In genomic region chr16:5098221-5099159, GRCh38 we compare ENCODE assay signal across 8 cellular contexts. TPM values are rescaled to one million over a fixed set of nuclear protein-coding genes. Genes with fewer than 3 reads are reported as not detected.
A peak's percentile ranks its signal among the peaks of the same experiment; 100 is the strongest.
DNase-seq lines count a peak whose midpoint lies in the region; ATAC-seq, FAIRE-seq and TF ChIP-seq lines count a peak whose summit lies in the region.
"Not testable (repeated sequence)": the region's sequence is repeated elsewhere in the genome, so short reads cannot be mapped to it uniquely, and the experiment has no call there.

No MANE protein-coding gene starts in this region.

- DNase-seq in NCI-H2227 treated with DMSO at 0.1 percent for 48 hours (lab: John Stamatoyannopoulos, UW) (peak; percentile 38), cardiac fibroblast (ENCODE audit: low read depth in 2 of 2) (peak; percentile 69 to 83), iPS DF 4.7 (ENCODE audit: extremely low read depth, low spot score) (peak; percentile 41), posterior vena cava (ENCODE audit: low spot score) (peak; percentile 94), substantia nigra (lab: John Stamatoyannopoulos, UW) (peak in 41 of 49 donors; percentile 8 to 80 (median 36))
- DNase-seq in activated CD4-positive, alpha-beta T cell treated with anti-CD3 and anti-CD28 coated beads for 48 hours: peak; percentile 77

- peak; percentile 98 for FAIRE-seq in G401.6 (lab: Jason Lieb, UNC)

- H3K4me3 ChIP-seq in cardiac fibroblast (replicated peaks in 1 of 2; ENCODE audit: low read depth in 2 of 2, low read length in 2 of 2): peak overlapping the region; percentile 53 to 55

- peak overlapping the region; percentile 61 for H3K27ac ChIP-seq in substantia nigra (ENCODE audit: low read depth, low read length, poor library complexity, severe bottlenecking)

- ATAC-seq in HG03066 (IDR thresholded peaks at IDR 0.05; ENCODE audit: low read depth, unreplicated experiment): peak; percentile 68

- not testable (repeated sequence) for TF ChIP-seq CTCF in cardiac fibroblast (IDR thresholded peaks at IDR 0.05; ENCODE audit: low read depth, low read length)

- intact Hi-C loops in posterior vena cava (cut with DNase I): not testable (repeated sequence)

RNA-seq across cellular contexts. Expression of gene EEF2KMT, which starts 0.9 kb away (rescaled TPM):
- total RNA-seq in posterior vena cava: 1 to 10 TPM; 8.8 to 9.6 TPM

RNA-seq across cellular contexts. Expression of gene ALG1, which starts 26.8 kb away (rescaled TPM):
- 10 to 100 TPM; 14.7 to 16.4 TPM for total RNA-seq in posterior vena cava

RNA-seq across cellular contexts. Expression of gene C16orf89, which starts 32.7 kb away (rescaled TPM):
- 10 to 100 TPM; 32.3 to 54.2 TPM for total RNA-seq in posterior vena cava

Comparison
In these comparisons a context has a peak if more than half of its experiments do, and no peak if none do; other contexts are left out.
1. Peak in every context shown above with its lines: DNase-seq, ATAC-seq, H3K4me3 ChIP-seq and H3K27ac ChIP-seq.
2. DNase-seq: peak in every context shown above with its lines; median percentile 94 in posterior vena cava; 77 in activated CD4-positive, alpha-beta T cell treated with anti-CD3 and anti-CD28 coated beads for 48 hours; 76 in cardiac fibroblast; 41 in iPS DF 4.7; 38 in NCI-H2227 treated with DMSO at 0.1 percent for 48 hours; 36 in substantia nigra.